ENCODE assay signal across 15 cellular contexts in genomic region chr19:56114711-56115110, GRCh38. TPM values are rescaled to one million over a fixed set of nuclear protein-coding genes. Genes with fewer than 3 reads are reported as not detected.
A peak's percentile ranks its signal among the peaks of the same experiment; 100 is the strongest.
DNase-seq lines count a peak whose midpoint lies in the region; ATAC-seq, FAIRE-seq and TF ChIP-seq lines count a peak whose summit lies in the region.
"Had no signal": no experiment of that assay in that cellular context is flagged by ENCODE, and none has a peak within 500 bp of the region (broad histone marks: within the 10 kb centered on the region; RNA-seq: fewer than 3 reads in every experiment).

No MANE protein-coding gene starts in this region.

- H3K27ac Mint-ChIP-seq in T-cell (peak overlapping the region; percentile 11 to 28), immature natural killer cell (peak overlapping the region in 5 of 6 donors; percentile 51 to 88 (median 81))

- H3K27ac ChIP-seq in skeletal muscle tissue (ENCODE audit: low read depth, low read length) (no peak overlapping the region), brain microvascular endothelial cell (no peak overlapping the region)
- H3K27ac ChIP-seq: upper lobe of right lung had no signal

- CTCF ChIA-PET in T-cell (lab: Charles Lee) = no interaction called here

- no peak for DNase-seq in activated T-cell treated with anti-CD3 and anti-CD28 coated beads, Interleukin-2, amount 50 U/mL, for 4 hours
- no peak for DNase-seq in activated T-cell treated with anti-CD3 and anti-CD28 coated beads, Interleukin-2, amount 50 U/mL, for 1 hour
- DNase-seq in T-cell = no peak
- no peak for DNase-seq in immature natural killer cell
- no peak for DNase-seq in brain microvascular endothelial cell
- no peak for DNase-seq in GM12891 (ENCODE audit: insufficient read length, low spot score)
- DNase-seq in A172 (ENCODE audit: low spot score) = no peak
- DNase-seq: activated CD4-positive, CD25-positive, alpha-beta regulatory T cell treated with anti-CD3 and anti-CD28 coated beads, Interleukin-2, amount 50 U/mL, for 72 hours; DMS153; heart right ventricle; left ventricle myocardium superior; MG63; NCI-H2107; upper lobe of right lung had no signal

- H3K4me3 ChIP-seq in skeletal muscle tissue (ENCODE audit: low read length in 3 of 3) (peak overlapping the region in 1 of 3 donors; percentile 6), brain microvascular endothelial cell (ENCODE audit: low read depth, low read length) (no peak overlapping the region)
- H3K4me3 ChIP-seq: heart right ventricle, MG63, upper lobe of right lung had no signal

- peaks cover 79 to 87% (median 80%) of the 10 kb centered on the region in 3 donors for H3K4me1 ChIP-seq in skeletal muscle tissue (ENCODE audit: control insufficient read depth in 3 of 3, insufficient read depth in 3 of 3, low read length in 3 of 3)

- POLR2A ChIA-PET in T-cell (lab: Charles Lee) = no interaction called here

- TF ChIP-seq POLR2A in GM12891 (IDR thresholded peaks at IDR 0.05; ENCODE audit: low read depth, low read length) = no peak

- no peak for FAIRE-seq in GM12891 (lab: Jason Lieb, UNC)

- in situ Hi-C loops in brain microvascular endothelial cell (cut with HindIII; ENCODE audit: low pct_ligation_motif_present, low sequenced_read_pairs) = no loop called here

- ATAC-seq in activated T-cell treated with anti-CD3 and anti-CD28 coated beads, Interleukin-2, amount 50 U/mL, for 4 hours = no peak
- ATAC-seq in T-cell (replicated peaks in 1 of 4) = no peak
- ATAC-seq: heart right ventricle, left ventricle myocardium superior, upper lobe of right lung had no signal

- TF ChIP-seq CTCF in brain microvascular endothelial cell (IDR thresholded peaks at IDR 0.05; ENCODE audit: low read depth, low read length, missing control alignments) = no peak

- H3K4me3 Mint-ChIP-seq in activated T-cell treated with anti-CD3 and anti-CD28 coated beads, Interleukin-2, amount 50 U/mL, for 4 hours = peak overlapping the region; percentile 25
- peak overlapping the region in 1 of 3 donors; percentile 31 for H3K4me3 Mint-ChIP-seq in T-cell
- H3K4me3 Mint-ChIP-seq in immature natural killer cell = peak overlapping the region in 3 of 5 donors; percentile 14 to 60 (median 25)

- no peaks in the 10 kb centered on the region for H3K9me3 ChIP-seq in skeletal muscle tissue (ENCODE audit: control insufficient read depth in 3 of 3, low read length in 3 of 3)
- H3K9me3 ChIP-seq: heart right ventricle, MG63, upper lobe of right lung had no signal

- no peaks in the 10 kb centered on the region for H3K9me3 Mint-ChIP-seq in activated T-cell treated with anti-CD3 and anti-CD28 coated beads, Interleukin-2, amount 50 U/mL, for 4 hours
- H3K9me3 Mint-ChIP-seq in T-cell (no peaks in the 10 kb centered on the region), immature natural killer cell (no peaks in the 10 kb centered on the region)

- H3K4me1 Mint-ChIP-seq in activated T-cell treated with anti-CD3 and anti-CD28 coated beads, Interleukin-2, amount 50 U/mL, for 4 hours (ENCODE audit: low read depth) = peaks cover 55% of the 10 kb centered on the region
- H3K4me1 Mint-ChIP-seq in T-cell (peaks cover 58 to 69% (median 68%) of the 10 kb centered on the region in 3 donors), immature natural killer cell (peaks cover 63 to 68% of the 10 kb centered on the region in 2 donors)

- H3K36me3 Mint-ChIP-seq in activated T-cell treated with anti-CD3 and anti-CD28 coated beads, Interleukin-2, amount 50 U/mL, for 4 hours (ENCODE audit: insufficient read depth) = no peaks in the 10 kb centered on the region
- no peaks in the 10 kb centered on the region for H3K36me3 Mint-ChIP-seq in T-cell
- no peaks in the 10 kb centered on the region for H3K36me3 Mint-ChIP-seq in immature natural killer cell

- H3K27me3 Mint-ChIP-seq in activated T-cell treated with anti-CD3 and anti-CD28 coated beads, Interleukin-2, amount 50 U/mL, for 4 hours (ENCODE audit: low read depth) = no peaks in the 10 kb centered on the region
- H3K27me3 Mint-ChIP-seq in T-cell (no peaks in the 10 kb centered on the region), immature natural killer cell (ENCODE audit: low read depth in 3 of 3) (peaks cover 2 to 5% (median 3%) of the 10 kb centered on the region in 3 donors)

- H3K27me3 ChIP-seq in skeletal muscle tissue (ENCODE audit: control insufficient read depth in 3 of 3, insufficient read depth in 3 of 3, low read length in 3 of 3) = no peaks in the 10 kb centered on the region
- no peaks in the 10 kb centered on the region for H3K27me3 ChIP-seq in brain microvascular endothelial cell (replicated peaks)
- H3K27me3 ChIP-seq: heart right ventricle, MG63, upper lobe of right lung had no signal

- H3K36me3 ChIP-seq in skeletal muscle tissue (ENCODE audit: control insufficient read depth in 3 of 3, insufficient read depth in 3 of 3, low read length in 3 of 3) = peaks cover 0 to 5% (median 0%) of the 10 kb centered on the region in 3 donors
- peaks cover 3% of the 10 kb centered on the region for H3K36me3 ChIP-seq in brain microvascular endothelial cell (replicated peaks)
- H3K36me3 ChIP-seq: upper lobe of right lung had no signal

- H3K9ac ChIP-seq in skeletal muscle tissue (ENCODE audit: low read depth in 1 of 3, low read length in 3 of 3) = peak overlapping the region; percentile 2 to 60 (median 53)

TF ChIP-seq in GM12891, 5 proteins besides CTCF, POLR2A, EP300 and RAD21:
- TF ChIP-seq POLR2AphosphoS5 (IDR thresholded peaks at IDR 0.05; ENCODE audit: low read depth, low read length) (no peak), POU2F2 (IDR thresholded peaks at IDR 0.05; ENCODE audit: low read depth, low read length) (no peak)
TF ChIP-seq in GM12891: peak in this region for 0.

RNA-seq across cellular contexts. Expression of gene ZNF787, which starts 6.4 kb away (rescaled TPM):
- 10 to 100 TPM; 41.5 to 45.8 (median 42.2) TPM for total RNA-seq in activated T-cell treated with anti-CD3 and anti-CD28 coated beads, Interleukin-2, amount 50 U/mL, for 4 hours
- total RNA-seq in T-cell = 10 to 100 TPM; 20.6 to 38.6 (median 34.9) TPM
- polyA plus RNA-seq in immature natural killer cell = 1 to 10 TPM in 2 of 3 donors, under 1 TPM in 1; 0.69 to 2.2 (median 1.5) TPM
- total RNA-seq in skeletal muscle tissue = 34.4 TPM
- 16.4 TPM for polyA plus RNA-seq in GM12891 (2012; ENCODE audit: low read depth, missing spikeins)
- 18.1 and 44.8 TPM in 2 replicates for total RNA-seq in A172 (2014; rRNA removed; shearing (Covaris generic))

RNA-seq across cellular contexts. Expression of gene ZNF444, which starts 26.4 kb away (rescaled TPM):
- total RNA-seq in activated T-cell treated with anti-CD3 and anti-CD28 coated beads, Interleukin-2, amount 50 U/mL, for 4 hours = 10 to 100 TPM; 42.0 to 45.5 (median 44.9) TPM
- total RNA-seq in T-cell = 10 to 100 TPM; 23.1 to 51.4 (median 46.0) TPM
- polyA plus RNA-seq in immature natural killer cell = 10 to 100 TPM in 1 of 3 donors, 1 to 10 TPM in 2; 7.9 to 19.1 (median 9.0) TPM
- total RNA-seq in skeletal muscle tissue = 7.3 TPM
- 15.0 TPM for polyA plus RNA-seq in GM12891 (2012; ENCODE audit: low read depth, missing spikeins)
- total RNA-seq in A172 (2014; rRNA removed; shearing (Covaris generic)) = 27.5 and 29.4 TPM in 2 replicates
